In genomic region chr21:14383596-14384210, GRCh38 we compare ENCODE assay signal across 8 cellular contexts. TPM values are rescaled to one million over a fixed set of nuclear protein-coding genes. Genes with fewer than 3 reads are reported as not detected.
DNase-seq lines count a peak whose midpoint lies in the region; ATAC-seq and TF ChIP-seq lines count a peak whose summit lies in the region.

No MANE protein-coding gene starts in this region.

- H3K4me1 ChIP-seq in SJSA1 (replicated peaks) (peaks cover 9% of the 10 kb centered on the region), endodermal cell (ENCODE audit: control insufficient read depth, insufficient read depth, low read length) (peaks cover 2% of the 10 kb centered on the region)

- no peaks in the 10 kb centered on the region for H3K27me3 Mint-ChIP-seq in endodermal cell (ENCODE audit: insufficient read depth)
- H3K27me3 Mint-ChIP-seq in naive B cell, result no peaks in the 10 kb centered on the region

- H3K27ac ChIP-seq in SJSA1 (peak overlapping the region; percentile 83), endodermal cell (ENCODE audit: low read depth, low read length) (peak overlapping the region; percentile 93)

- peak; percentile 78 for DNase-seq in COLO668 (lab: John Stamatoyannopoulos, UW; ENCODE audit: unreplicated experiment)
- DNase-seq in SJSA1 (ENCODE audit: low read depth in 1 of 2, low spot score in 2 of 2), result no peak
- DNase-seq in endodermal cell, result no peak
- DNase-seq in naive B cell, result no peak
- DNase-seq in T1000 (lab: John Stamatoyannopoulos, UW), result no peak
- no peak for DNase-seq in SW 1271 (lab: John Stamatoyannopoulos, UW)

- H3K9me3 Mint-ChIP-seq in endodermal cell, result no peaks in the 10 kb centered on the region
- H3K9me3 Mint-ChIP-seq in naive B cell, result no peaks in the 10 kb centered on the region

- H3K4me1 Mint-ChIP-seq in endodermal cell (peaks cover 27% of the 10 kb centered on the region), naive B cell (peaks cover 13 to 34% (median 31%) of the 10 kb centered on the region in 3 donors)

- H3K4me3 ChIP-seq in SJSA1 (peak overlapping the region; percentile 71), endodermal cell (ENCODE audit: low read length) (peak overlapping the region; percentile 88)

- H3K9me3 ChIP-seq in SJSA1 (replicated peaks) (no peaks in the 10 kb centered on the region), endodermal cell (ENCODE audit: control insufficient read depth, low read length) (no peaks in the 10 kb centered on the region)

- ATAC-seq in GM19025 (IDR thresholded peaks at IDR 0.05; ENCODE audit: low read depth, unreplicated experiment) (peak; percentile 21), HG03108 (IDR thresholded peaks at IDR 0.05; ENCODE audit: unreplicated experiment) (peak; percentile 14), naive B cell (ENCODE audit: low read depth in 2 of 2) (peak; percentile 11 to 12)

- TF ChIP-seq CTCF in endodermal cell (conservative IDR thresholded peaks at IDR 0.05), result no peak

- no peaks in the 10 kb centered on the region for H3K27me3 ChIP-seq in SJSA1 (replicated peaks)
- no peaks in the 10 kb centered on the region for H3K27me3 ChIP-seq in endodermal cell (ENCODE audit: control insufficient read depth, insufficient read depth, low read length, poor library complexity, severe bottlenecking)

- WGBS in endodermal cell (ENCODE audit: insufficient coverage in 1 of 2, insufficient read length in 1 of 2), 2 experiments, result 1 to 13% methylated on average over 12 to 21 of the region's 21 CpGs

- H3K27ac Mint-ChIP-seq in endodermal cell (peak overlapping the region; percentile 100), naive B cell (peak overlapping the region; percentile 100)

- H3K9ac ChIP-seq in endodermal cell (ENCODE audit: extremely low read depth, low read length, poor library complexity, severe bottlenecking), result peak overlapping the region; percentile 76

- H3K4me3 Mint-ChIP-seq in endodermal cell (peak overlapping the region; percentile 99), naive B cell (peak overlapping the region; percentile 92 to 100 (median 100))

- H3K36me3 Mint-ChIP-seq in endodermal cell (ENCODE audit: low read depth) (peaks cover 13% of the 10 kb centered on the region), naive B cell (no peaks in the 10 kb centered on the region)

- peaks cover 7% of the 10 kb centered on the region; the same call in 1 of the 2 replicates for H3K36me3 ChIP-seq in SJSA1
- peaks cover 17% of the 10 kb centered on the region for H3K36me3 ChIP-seq in endodermal cell (ENCODE audit: control insufficient read depth, insufficient read depth, low read length)

RNA-seq across cellular contexts. Expression of gene HSPA13, which starts 0.8 kb away (rescaled TPM):
- total RNA-seq in SJSA1 (2014; rRNA removed; shearing (Covaris generic)), result 62.9 and 87.2 TPM in 2 replicates
- total RNA-seq in endodermal cell, result 10 to 100 TPM; 35.0 to 39.7 TPM
- 59.3 TPM for polyA plus RNA-seq in endodermal cell (2013, experiment 1 of 2)
- 59.7 TPM for polyA plus RNA-seq in endodermal cell (2013, experiment 2 of 2)
- 10 to 100 TPM in 4 of 6 donors, 1 to 10 TPM in 2; 9.1 to 24.1 (median 11.7) TPM for polyA plus RNA-seq in naive B cell (ENCODE audit: low read depth in 6 of 6)
